In the genomic region with DNA sequence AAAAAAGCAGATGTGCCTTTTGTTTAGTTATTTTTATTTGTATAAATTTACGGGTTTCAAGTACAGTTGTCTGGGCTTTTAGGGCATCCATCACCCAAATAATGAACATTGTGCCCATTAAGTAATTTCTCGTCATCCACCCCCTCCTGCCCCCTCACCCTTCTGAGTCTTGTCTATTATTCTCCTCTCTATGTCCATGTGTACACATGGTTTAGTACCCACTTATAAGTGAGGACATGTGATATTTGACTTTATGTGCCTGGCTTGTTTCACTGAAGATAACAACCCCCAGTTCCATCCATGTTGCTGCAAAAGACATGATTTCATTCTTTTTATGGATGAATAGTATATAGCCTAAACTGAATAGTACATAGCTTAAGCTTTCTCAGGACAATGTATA, we compare ENCODE assay signal across 15 cellular contexts.
A peak's percentile ranks its signal among the peaks of the same experiment; 100 is the strongest.
DNase-seq lines count a peak whose midpoint lies in the region; ATAC-seq and TF ChIP-seq lines count a peak whose summit lies in the region.
"Had no signal": no experiment of that assay in that cellular context is flagged by ENCODE, and none has a peak within 500 bp of the region (broad histone marks: within the 10 kb centered on the region; RNA-seq: fewer than 3 reads in every experiment).

No MANE protein-coding gene starts in this region.

- no peak for TF ChIP-seq POLR2A in GM18505 (IDR thresholded peaks at IDR 0.05; ENCODE audit: borderline replicate concordance, extremely low read depth, insufficient read depth, insufficient read length)

- no peaks in the 10 kb centered on the region for H3K27me3 ChIP-seq in OCI-LY3 (ENCODE audit: low read depth, low read length)

- DNase-seq in NCI-H1105 treated with DMSO at 0.1 percent for 48 hours (lab: John Stamatoyannopoulos, UW) (peak; percentile 10), NCI-H1105 (lab: John Stamatoyannopoulos, UW) (no peak), COLO668 (lab: John Stamatoyannopoulos, UW; ENCODE audit: unreplicated experiment) (peak; percentile 38), NCI-H2029 (lab: John Stamatoyannopoulos, UW) (peak; percentile 62), DMS79 (lab: John Stamatoyannopoulos, UW) (no peak)
- DNase-seq: 8988T, EL, NCI-H2107, NCI-H226, SW 1271, T-helper 2 cell had no signal

- H3K4me3 ChIP-seq in OCI-LY3 (ENCODE audit: low read length), result 0 out of 2 replicates have a peak overlapping the region, but pooled peaks have one; percentile 16
- H3K4me3 ChIP-seq: GM12878 had no signal

- no peaks in the 10 kb centered on the region for H4K20me1 ChIP-seq in OCI-LY3 (ENCODE audit: insufficient read depth, low read length)

- ATAC-seq in GM18505 (IDR thresholded peaks at IDR 0.05; ENCODE audit: unreplicated experiment) (no peak), GM21528 (IDR thresholded peaks at IDR 0.05; ENCODE audit: low FRiP score, unreplicated experiment) (no peak)

- no peak overlapping the region for H2AFZ ChIP-seq in OCI-LY3 (ENCODE audit: low read depth, low read length)

- no peak for TF ChIP-seq CTCF in OCI-LY3 (IDR thresholded peaks at IDR 0.05; ENCODE audit: low read depth, low read length)

- no peaks in the 10 kb centered on the region for H3K79me2 ChIP-seq in OCI-LY3 (ENCODE audit: low read length)

- peaks cover 54% of the 10 kb centered on the region for H3K4me1 ChIP-seq in OCI-LY3 (ENCODE audit: low read length)

- no peak overlapping the region for H3K9ac ChIP-seq in OCI-LY3 (ENCODE audit: low read length)

- peak overlapping the region; percentile 20; the same call in 1 of the 2 replicates for H3K27ac ChIP-seq in OCI-LY3 (ENCODE audit: low read length)

- H3K4me2 ChIP-seq in OCI-LY3 (ENCODE audit: low read length), result peak overlapping the region; percentile 54

- H3K9me3 ChIP-seq in OCI-LY3 (ENCODE audit: insufficient read depth, low read length), result no peaks in the 10 kb centered on the region

- H3K36me3 ChIP-seq in OCI-LY3 (replicated peaks; ENCODE audit: low read depth, low read length), result no peaks in the 10 kb centered on the region

Comparison
In these comparisons a context has a peak if more than half of its experiments do, and no peak if none do; other contexts are left out.
1. DNase-seq: peak in NCI-H1105 treated with DMSO at 0.1 percent for 48 hours (single experiment), COLO668 (single experiment) and NCI-H2029 (single experiment); none in NCI-H1105 (single experiment) and DMS79 (single experiment).